10 cellular contexts compared by ENCODE assay signal in the genomic region with DNA sequence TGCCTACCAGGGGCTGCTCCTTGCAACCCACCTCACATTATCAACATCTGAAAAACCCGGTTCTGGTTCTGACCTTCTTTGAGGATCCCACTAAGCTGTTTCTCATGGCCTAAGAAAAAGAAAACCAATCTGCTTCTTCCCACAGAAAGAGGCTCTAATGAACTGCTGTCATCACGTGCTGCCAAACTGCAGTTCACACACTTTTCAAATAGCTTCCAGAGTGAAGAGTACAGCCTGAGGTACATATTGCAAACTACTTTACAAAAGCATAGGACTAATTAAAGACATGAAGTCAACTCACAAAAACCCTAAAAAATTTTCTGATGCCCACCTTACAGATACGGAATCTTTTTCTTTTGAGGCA. TPM values are rescaled to one million over a fixed set of nuclear protein-coding genes. Genes with fewer than 3 reads are reported as not detected.
A peak's percentile ranks its signal among the peaks of the same experiment; 100 is the strongest.
DNase-seq lines count a peak whose midpoint lies in the region; ATAC-seq, FAIRE-seq and TF ChIP-seq lines count a peak whose summit lies in the region.
"Had no signal": no experiment of that assay in that cellular context is flagged by ENCODE, and none has a peak within 500 bp of the region (broad histone marks: within the 10 kb centered on the region; RNA-seq: fewer than 3 reads in every experiment).

No MANE protein-coding gene starts in this region.

- peak overlapping the region; percentile 67 for H3K4me3 Mint-ChIP-seq in CD4-positive, alpha-beta T cell

- no peak overlapping the region for H3K4me2 ChIP-seq in IMR-90 (ENCODE audit: low read depth, low read length)

- no peak overlapping the region for H3K56ac ChIP-seq in IMR-90 (ENCODE audit: extremely low read depth, insufficient read depth, low read length)

- CTCF ChIA-PET in CD4-positive, alpha-beta T cell (lab: Charles Lee) = interaction anchor here (0.7 to 7.7 kb wide), 3 partner anchors 22 to 208 kb away, joined by 3 to 53 read pairs (median 5); no protein-coding TSS in a partner anchor
- CTCF ChIA-PET in IMR-90 (lab: Yijun Ruan, JAX) = no interaction called here

- ATAC-seq in CD4-positive, alpha-beta T cell (ENCODE audit: poor library complexity) = no peak
- ATAC-seq in GM19452 (IDR thresholded peaks at IDR 0.05; ENCODE audit: unreplicated experiment) (peak; percentile 22), IMR-90 (ENCODE audit: low read depth) (no peak), Right ventricle myocardium superior (ENCODE audit: poor library complexity) (no peak), HG02588 (IDR thresholded peaks at IDR 0.05; ENCODE audit: unreplicated experiment) (no peak)

- H3K36me3 ChIP-seq in IMR-90 (ENCODE audit: control insufficient read depth, insufficient read depth, low read length) (peaks cover 3% of the 10 kb centered on the region; the same call in 1 of the 2 replicates), esophagus muscularis mucosa (peaks cover 0 to 22% (median 14%) of the 10 kb centered on the region in 4 donors)

- H3K4me3 ChIP-seq in IMR-90 (ENCODE audit: insufficient read depth, low read depth, low read length) (no peak overlapping the region), esophagus muscularis mucosa (no peak overlapping the region)
- H3K4me3 ChIP-seq: thoracic aorta had no signal

- DNase-seq in CD4-positive, alpha-beta T cell = no peak
- no peak for DNase-seq in IMR-90
- DNase-seq in esophagus muscularis mucosa (ENCODE audit: extremely low spot score) = no peak
- no peak for DNase-seq in Right ventricle myocardium superior
- DNase-seq in inferior parietal cortex (ENCODE audit: extremely low spot score) = no peak
- DNase-seq in GM19239 (ENCODE audit: insufficient read length, low spot score) = no peak
- DNase-seq: NCI-H1694 treated with DMSO at 0.1 percent for 48 hours had no signal

- H2BK20ac ChIP-seq in IMR-90 (ENCODE audit: low read depth, low read length) = no peak overlapping the region

- H2BK120ac ChIP-seq in IMR-90 (ENCODE audit: low read depth, low read length) = no peak overlapping the region

- H4K8ac ChIP-seq in IMR-90 (ENCODE audit: low read depth in 2 of 2, low read length in 2 of 2) = no peak overlapping the region

- 56% methylated on average over 2 of the region's 3 CpGs; no CpG with 5 or more reads in 1 of the 2 experiments for WGBS in IMR-90 (ENCODE audit: extremely low coverage in 2 of 2, insufficient read length in 1 of 2), 2 experiments
- 52% methylated on average over 3 of the region's 3 CpGs for WGBS in esophagus muscularis mucosa

- FAIRE-seq in GM19239 (lab: Jason Lieb, UNC) = no peak

- no peak overlapping the region for H2BK5ac ChIP-seq in IMR-90 (ENCODE audit: low read depth, low read length, poor library complexity, severe bottlenecking)

- peaks cover 81% of the 10 kb centered on the region for H3K4me1 Mint-ChIP-seq in CD4-positive, alpha-beta T cell (ENCODE audit: low read depth)

- H2AK5ac ChIP-seq in IMR-90 (ENCODE audit: low read depth, low read length) = no peak overlapping the region

- H2BK15ac ChIP-seq in IMR-90 (ENCODE audit: low read depth, low read length) = no peak overlapping the region

- H3K9ac ChIP-seq in IMR-90 (ENCODE audit: low read depth, low read length) = no peak overlapping the region

- H3K14ac ChIP-seq in IMR-90 (replicated peaks; ENCODE audit: low read depth, low read length) = 0 out of 2 replicates have a peak overlapping the region, but pooled peaks have one; percentile 24

- H3K9me3 ChIP-seq in CD4-positive, alpha-beta T cell (ENCODE audit: control insufficient read depth, low read length) = no peaks in the 10 kb centered on the region
- H3K9me3 ChIP-seq in IMR-90 (ENCODE audit: control insufficient read depth, insufficient read depth, low read length) (no peaks in the 10 kb centered on the region), esophagus muscularis mucosa (no peaks in the 10 kb centered on the region)
- H3K9me3 ChIP-seq: thoracic aorta had no signal

- H3K4me1 ChIP-seq in IMR-90 (ENCODE audit: control insufficient read depth, insufficient read depth, low read length) = peaks cover 10% of the 10 kb centered on the region
- peaks cover 30 to 72% (median 67%) of the 10 kb centered on the region in 4 donors for H3K4me1 ChIP-seq in esophagus muscularis mucosa

- no TSS peak for BruUV-seq in IMR-90 (replicated peaks; lab: Mats Ljungman, UMichigan)

- H4K5ac ChIP-seq in IMR-90 (ENCODE audit: low read depth, low read length) = no peak overlapping the region

- dilution Hi-C loops in IMR-90 (cut with HindIII; ENCODE audit: low sequenced_read_pairs, unreplicated experiment) = no loop called here

- peaks cover 3% of the 10 kb centered on the region; the same call in 1 of the 2 replicates for H4K20me1 ChIP-seq in IMR-90 (ENCODE audit: insufficient read depth, low read length)

- intact Hi-C loops in CD4-positive, alpha-beta T cell (cut with DNase I, micrococcal nuclease) = loop anchor here (1.0 to 5.0 kb wide), 3 partner anchors 13 to 210 kb away; a partner anchor contains a TSS
- intact Hi-C loops in IMR-90 (cut with micrococcal nuclease) (no loop called here), esophagus muscularis mucosa (cut with DNase I) (no loop called here), Right ventricle myocardium superior (cut with DNase I) (no loop called here)

- H3K18ac ChIP-seq in IMR-90 (ENCODE audit: low read depth, low read length) = no peak overlapping the region

- H3K4ac ChIP-seq in IMR-90 (ENCODE audit: low read depth, low read length) = no peak overlapping the region

- in situ Hi-C loops in IMR-90 (cut with MboI; ENCODE audit: low sequenced_read_pairs) = no loop called here

- H3K23ac ChIP-seq in IMR-90 (ENCODE audit: low read depth, low read length) = no peak overlapping the region; the same call in 1 of the 2 replicates

- no peak for TF ChIP-seq CTCF in CD4-positive, alpha-beta T cell (IDR thresholded peaks at IDR 0.05)
- TF ChIP-seq CTCF in IMR-90 (conservative IDR thresholded peaks at IDR 0.05; ENCODE audit: low read depth, low read length) (no peak), esophagus muscularis mucosa (IDR thresholded peaks at IDR 0.05) (no peak)

- H3K27me3 ChIP-seq in CD4-positive, alpha-beta T cell (ENCODE audit: control insufficient read depth, insufficient read depth, low read length) = no peaks in the 10 kb centered on the region
- no peaks in the 10 kb centered on the region for H3K27me3 ChIP-seq in IMR-90 (ENCODE audit: control insufficient read depth, insufficient read depth, low read length)
- no peaks in the 10 kb centered on the region for H3K27me3 ChIP-seq in esophagus muscularis mucosa

- H3K27ac Mint-ChIP-seq in CD4-positive, alpha-beta T cell = peak overlapping the region; percentile 98

- peaks cover 34% of the 10 kb centered on the region for H3K36me3 Mint-ChIP-seq in CD4-positive, alpha-beta T cell (ENCODE audit: low read depth)

- TF ChIP-seq EP300 in esophagus muscularis mucosa (IDR thresholded peaks at IDR 0.05) = no peak

- H2AFZ ChIP-seq in IMR-90 (replicated peaks; ENCODE audit: low read length, poor library complexity) = no peak overlapping the region

- TF ChIP-seq POLR2A in IMR-90 (IDR thresholded peaks at IDR 0.05; ENCODE audit: low read depth, low read length) = no peak
- TF ChIP-seq POLR2A in esophagus muscularis mucosa (IDR thresholded peaks at IDR 0.05; ENCODE audit: low read depth) = no peak

- H3K79me1 ChIP-seq in IMR-90 (ENCODE audit: low read depth in 1 of 2, low read length in 2 of 2) = peaks cover 15 to 65% of the 10 kb centered on the region in 2 experiments; a peak in 3 of 4 replicates

- no peaks in the 10 kb centered on the region for H3K9me3 Mint-ChIP-seq in CD4-positive, alpha-beta T cell

- H3K27me3 Mint-ChIP-seq in CD4-positive, alpha-beta T cell = no peaks in the 10 kb centered on the region

- H3K9me1 ChIP-seq in IMR-90 (ENCODE audit: insufficient read depth, low read length) = peaks cover 3% of the 10 kb centered on the region

- H3K27ac ChIP-seq in CD4-positive, alpha-beta T cell (ENCODE audit: low read depth, low read length) = peak overlapping the region; percentile 84
- H3K27ac ChIP-seq in IMR-90 (ENCODE audit: insufficient read depth, low read length) = no peak overlapping the region
- peak overlapping the region; percentile 52 to 71 (median 68) for H3K27ac ChIP-seq in esophagus muscularis mucosa (replicated peaks in 1 of 4)
- H3K27ac ChIP-seq: thoracic aorta had no signal

- no peak for TF ChIP-seq RAD21 in IMR-90 (IDR thresholded peaks at IDR 0.05; ENCODE audit: low read length)

- no peak overlapping the region for H2AK9ac ChIP-seq in IMR-90 (replicated peaks; ENCODE audit: low read depth, low read length, poor library complexity)

- H4K91ac ChIP-seq in IMR-90 (ENCODE audit: insufficient read depth, low read depth, low read length) = no peak overlapping the region

- POLR2A ChIA-PET in CD4-positive, alpha-beta T cell (lab: Charles Lee) = interaction anchor here (0.6 to 6.3 kb wide), 25 partner anchors 9 to 639 kb away, joined by 3 to 77 read pairs (median 5); a partner anchor contains a TSS
- POLR2A ChIA-PET in IMR-90 (lab: Charles Lee; ENCODE audit: unreplicated experiment) = no interaction called here

TF ChIP-seq in IMR-90, 13 proteins besides CTCF, POLR2A, EP300 and RAD21 (continues in another document):
- TF ChIP-seq, protein P1, sequence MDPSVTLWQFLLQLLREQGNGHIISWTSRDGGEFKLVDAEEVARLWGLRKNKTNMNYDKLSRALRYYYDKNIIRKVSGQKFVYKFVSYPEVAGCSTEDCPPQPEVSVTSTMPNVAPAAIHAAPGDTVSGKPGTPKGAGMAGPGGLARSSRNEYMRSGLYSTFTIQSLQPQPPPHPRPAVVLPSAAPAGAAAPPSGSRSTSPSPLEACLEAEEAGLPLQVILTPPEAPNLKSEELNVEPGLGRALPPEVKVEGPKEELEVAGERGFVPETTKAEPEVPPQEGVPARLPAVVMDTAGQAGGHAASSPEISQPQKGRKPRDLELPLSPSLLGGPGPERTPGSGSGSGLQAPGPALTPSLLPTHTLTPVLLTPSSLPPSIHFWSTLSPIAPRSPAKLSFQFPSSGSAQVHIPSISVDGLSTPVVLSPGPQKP (IDR thresholded peaks at IDR 0.05; ENCODE audit: borderline replicate concordance, low read depth, low read length) = no peak
- no peak for TF ChIP-seq BHLHE40 (IDR thresholded peaks at IDR 0.05; ENCODE audit: low read depth, low read length)

RNA-seq across cellular contexts. Expression of a gene that starts 36.7 kb away (rescaled TPM):
- total RNA-seq in CD4-positive, alpha-beta T cell = 10 to 100 TPM; 39.3 to 39.7 TPM
- total RNA-seq in IMR-90 (2012; rRNA removed) = 16.3 and 18.9 TPM in 2 replicates
- 23.5 and 30.3 TPM in 2 replicates for polyA plus RNA-seq in IMR-90 (2012; rRNA removed)
- 17.7 and 31.5 TPM in 2 replicates for polyA plus RNA-seq in IMR-90 (2012; cell fraction: cytosol; rRNA removed)
- polyA plus RNA-seq in IMR-90 (2012; cell fraction: nucleus; rRNA removed; ENCODE audit: low replicate concordance) = 32.6 and 45.9 TPM in 2 replicates
- 10 to 100 TPM; 38.2 to 67.7 (median 47.7) TPM for total RNA-seq in esophagus muscularis mucosa
- total RNA-seq in Right ventricle myocardium superior = 19.3 TPM

RNA-seq across cellular contexts. Expression of a gene that starts 36.9 kb away (rescaled TPM):
- 1 to 10 TPM; 2.5 to 2.8 TPM for total RNA-seq in CD4-positive, alpha-beta T cell
- 38.0 and 52.7 TPM in 2 replicates for total RNA-seq in IMR-90 (2012; rRNA removed)
- polyA plus RNA-seq in IMR-90 (2012; rRNA removed) = 13.1 and 14.5 TPM in 2 replicates
- 11.2 and 12.0 TPM in 2 replicates for polyA plus RNA-seq in IMR-90 (2012; cell fraction: cytosol; rRNA removed)
- polyA plus RNA-seq in IMR-90 (2012; cell fraction: nucleus; rRNA removed; ENCODE audit: low replicate concordance) = 2.8 and 8.8 TPM in 2 replicates
- 10 to 100 TPM; 14.4 to 19.6 (median 15.5) TPM for total RNA-seq in esophagus muscularis mucosa
- 8.3 TPM for total RNA-seq in Right ventricle myocardium superior

Comparison
In these comparisons a context has a peak if more than half of its experiments do, and no peak if none do; other contexts are left out.
1. intact Hi-C loops: an anchor here in CD4-positive, alpha-beta T cell (1.0 to 5.0 kb wide); none called in IMR-90, esophagus muscularis mucosa and Right ventricle myocardium superior.